Comparison of ENCODE assay signal across 1 cellular context in genomic region chr7:97731736-97732370, GRCh38.
TF ChIP-seq lines count a peak whose summit lies in the region.

Gene TAC1, plus strand, starts transcription at chr7:97732086. Its CDS starts 527 bp downstream, at chr7:97732613.

TF ChIP-seq in SK-N-SH treated with all-trans-retinoic acid at 6 μM for 48 hours, 23 proteins besides CTCF, POLR2A, EP300 and RAD21 (continued from another document):
- TF ChIP-seq POU6F1 (CRISPR knock-in tag; IDR thresholded peaks at IDR 0.05; ENCODE audit: borderline replicate concordance, low read depth): no peak
